Comparison of ENCODE assay signal across 18 cellular contexts in the genomic region with DNA sequence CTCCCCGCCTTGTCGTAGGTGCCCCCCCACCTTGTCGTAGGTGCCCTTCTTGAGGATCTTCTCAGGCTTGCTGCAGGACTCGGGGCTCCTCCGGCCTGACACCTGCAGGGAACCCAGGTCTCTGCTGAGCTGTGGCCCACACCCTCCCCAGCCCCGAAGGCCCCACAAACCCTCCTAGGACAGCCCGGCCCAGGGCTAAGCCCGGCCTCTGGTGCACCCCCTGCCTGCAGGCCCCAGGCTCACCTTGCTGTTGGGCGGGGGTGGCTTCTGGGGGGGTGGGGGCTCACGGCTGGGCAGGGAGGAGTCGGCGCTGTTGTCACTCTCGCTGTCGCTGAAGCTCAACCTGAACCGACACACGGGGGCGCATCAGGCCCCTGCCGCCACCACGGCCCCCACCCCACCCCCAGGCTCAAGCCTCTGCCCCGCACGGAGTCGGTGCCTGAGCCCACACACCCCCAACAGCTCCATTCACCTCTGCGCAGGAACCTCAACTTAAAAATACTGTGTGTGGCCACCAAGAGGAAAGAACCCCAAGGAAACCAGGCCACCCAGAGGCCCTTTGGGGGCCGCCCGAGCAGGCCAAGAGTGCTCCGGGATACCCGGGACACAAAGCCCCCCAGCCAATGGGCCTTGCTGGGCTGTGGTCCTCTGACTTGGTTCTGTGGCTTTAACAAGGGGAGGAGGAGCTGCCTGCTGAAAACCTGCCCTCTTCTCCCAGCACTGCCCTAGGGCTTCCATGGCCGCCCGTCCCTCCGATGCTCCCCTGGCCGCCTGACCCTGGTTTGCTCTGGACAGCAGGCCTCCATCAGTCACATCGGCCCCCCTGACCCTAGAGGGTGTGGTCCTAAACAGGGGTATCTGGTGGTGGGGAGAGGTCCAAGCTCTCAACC.
DNase-seq lines count a peak whose midpoint lies in the region; ATAC-seq and TF ChIP-seq lines count a peak whose summit lies in the region.
"Had no signal": no experiment of that assay in that cellular context is flagged by ENCODE, and none has a peak within 500 bp of the region (broad histone marks: within the 10 kb centered on the region; RNA-seq: fewer than 3 reads in every experiment).

No MANE protein-coding gene starts in this region.

- H3K9me3 Mint-ChIP-seq in activated CD4-positive, alpha-beta T cell treated with anti-CD3 and anti-CD28 coated beads for 36 hours (ENCODE audit: low read depth) = no peaks in the 10 kb centered on the region
- no peaks in the 10 kb centered on the region for H3K9me3 Mint-ChIP-seq in HFFc6
- H3K9me3 Mint-ChIP-seq in stimulated activated effector memory CD8-positive, alpha-beta T cell treated with anti-CD3 and anti-CD28 coated beads, Interleukin-12 subunit alpha, Interleukin-12 subunit beta, amount 100 ng/mL, for 72 hours = no peaks in the 10 kb centered on the region
- H3K9me3 Mint-ChIP-seq: CD14-positive monocyte had no signal

- POLR2A ChIA-PET in activated CD4-positive, alpha-beta T cell treated with anti-CD3 and anti-CD28 coated beads for 36 hours (lab: Charles Lee) = no interaction called here

- H3K4me3 Mint-ChIP-seq in activated CD4-positive, alpha-beta T cell treated with anti-CD3 and anti-CD28 coated beads for 36 hours = no peak overlapping the region
- H3K4me3 Mint-ChIP-seq in HFFc6 = no peak overlapping the region
- H3K4me3 Mint-ChIP-seq in stimulated activated effector memory CD8-positive, alpha-beta T cell treated with anti-CD3 and anti-CD28 coated beads, Interleukin-12 subunit alpha, Interleukin-12 subunit beta, amount 100 ng/mL, for 72 hours = no peak overlapping the region
- H3K4me3 Mint-ChIP-seq: CD14-positive monocyte had no signal

- H2AFZ ChIP-seq in MM.1S (ENCODE audit: low read length) = no peak overlapping the region
- H2AFZ ChIP-seq: PC-9 had no signal

- no peaks in the 10 kb centered on the region for H3K27me3 ChIP-seq in MM.1S (replicated peaks; ENCODE audit: insufficient read depth, low read length)

- H3K27me3 Mint-ChIP-seq in activated CD4-positive, alpha-beta T cell treated with anti-CD3 and anti-CD28 coated beads for 36 hours = no peaks in the 10 kb centered on the region
- H3K27me3 Mint-ChIP-seq in HFFc6 (ENCODE audit: insufficient read depth) = peaks cover 3% of the 10 kb centered on the region

- H3K4me1 ChIP-seq in MM.1S (ENCODE audit: low read length) = no peaks in the 10 kb centered on the region
- H3K4me1 ChIP-seq: Caco-2 had no signal

- no peaks in the 10 kb centered on the region for H3K36me3 ChIP-seq in MM.1S (replicated peaks; ENCODE audit: insufficient read depth, low read length)

- H3K36me3 Mint-ChIP-seq in activated CD4-positive, alpha-beta T cell treated with anti-CD3 and anti-CD28 coated beads for 36 hours (ENCODE audit: low read depth) = peaks cover 7% of the 10 kb centered on the region
- no peaks in the 10 kb centered on the region for H3K36me3 Mint-ChIP-seq in HFFc6 (ENCODE audit: low read depth)
- peaks cover 16% of the 10 kb centered on the region for H3K36me3 Mint-ChIP-seq in stimulated activated effector memory CD8-positive, alpha-beta T cell treated with anti-CD3 and anti-CD28 coated beads, Interleukin-12 subunit alpha, Interleukin-12 subunit beta, amount 100 ng/mL, for 72 hours

- CTCF ChIA-PET in activated CD4-positive, alpha-beta T cell treated with anti-CD3 and anti-CD28 coated beads for 36 hours (lab: Charles Lee) = interaction anchor here (0.6 to 0.9 kb wide), 2 partner anchors 135 to 207 kb away, joined by 3 to 4 read pairs; no protein-coding TSS in a partner anchor

- no peak overlapping the region for H3K9ac ChIP-seq in MM.1S (ENCODE audit: low read length)

- no peaks in the 10 kb centered on the region; the same call in 1 of the 2 replicates for H3K79me2 ChIP-seq in MM.1S (ENCODE audit: low read length)

- no peak overlapping the region for H3K4me2 ChIP-seq in MM.1S (ENCODE audit: low read depth, low read length)
- H3K4me2 ChIP-seq: PC-9 had no signal

- no peaks in the 10 kb centered on the region for H4K20me1 ChIP-seq in MM.1S (ENCODE audit: insufficient read depth, low read length)

- H3K4me3 ChIP-seq in MM.1S (ENCODE audit: low read length) = no peak overlapping the region
- H3K4me3 ChIP-seq: PC-9 had no signal

- no peak for ATAC-seq in activated CD4-positive, alpha-beta T cell treated with anti-CD3 and anti-CD28 coated beads for 36 hours
- no peak for ATAC-seq in stimulated activated effector memory CD8-positive, alpha-beta T cell treated with anti-CD3 and anti-CD28 coated beads, Interleukin-12 subunit alpha, Interleukin-12 subunit beta, amount 100 ng/mL, for 72 hours

- no peak overlapping the region for H3K27ac Mint-ChIP-seq in activated CD4-positive, alpha-beta T cell treated with anti-CD3 and anti-CD28 coated beads for 36 hours
- H3K27ac Mint-ChIP-seq in HFFc6 = no peak overlapping the region
- H3K27ac Mint-ChIP-seq in stimulated activated effector memory CD8-positive, alpha-beta T cell treated with anti-CD3 and anti-CD28 coated beads, Interleukin-12 subunit alpha, Interleukin-12 subunit beta, amount 100 ng/mL, for 72 hours = peak overlapping the region; percentile 76

- no peaks in the 10 kb centered on the region for H3K9me3 ChIP-seq in MM.1S (replicated peaks; ENCODE audit: insufficient read depth, low read length)
- H3K9me3 ChIP-seq: Caco-2 had no signal

- H3K27ac ChIP-seq in MM.1S (ENCODE audit: low read length) = no peak overlapping the region
- H3K27ac ChIP-seq: PC-9 had no signal

- H3K9me2 ChIP-seq in MM.1S (replicated peaks; ENCODE audit: insufficient read depth, low read length) = no peaks in the 10 kb centered on the region

- H3F3A ChIP-seq in MM.1S (ENCODE audit: insufficient read depth, low read length) = no peaks in the 10 kb centered on the region

- intact Hi-C loops in activated CD4-positive, alpha-beta T cell treated with anti-CD3 and anti-CD28 coated beads for 36 hours (cut with DNase I, micrococcal nuclease) = no loop called here

- H3K4me1 Mint-ChIP-seq in activated CD4-positive, alpha-beta T cell treated with anti-CD3 and anti-CD28 coated beads for 36 hours = no peaks in the 10 kb centered on the region
- no peaks in the 10 kb centered on the region for H3K4me1 Mint-ChIP-seq in HFFc6 (ENCODE audit: low read depth)
- H3K4me1 Mint-ChIP-seq in stimulated activated effector memory CD8-positive, alpha-beta T cell treated with anti-CD3 and anti-CD28 coated beads, Interleukin-12 subunit alpha, Interleukin-12 subunit beta, amount 100 ng/mL, for 72 hours = peaks cover 6% of the 10 kb centered on the region

- TF ChIP-seq CTCF in HFFc6 (IDR thresholded peaks at IDR 0.05) (0 out of 2 replicates have a peak, but pooled peaks have one; percentile 16), MM.1S (IDR thresholded peaks at IDR 0.05; ENCODE audit: low read length) (no peak)

- peak; percentile 3 for DNase-seq in activated CD4-positive, alpha-beta T cell treated with anti-CD3 and anti-CD28 coated beads for 36 hours
- DNase-seq in activated CD4-positive, alpha-beta T cell treated with anti-CD3 and anti-CD28 coated beads for 1 hour = no peak
- DNase-seq in HFFc6 (no peak), islet precursor cell (peak; percentile 47), hypothalamus (lab: John Stamatoyannopoulos, UW) (no peak), A172 (ENCODE audit: low spot score) (no peak), MM.1S (no peak)
- no peak for DNase-seq in stimulated activated effector memory CD8-positive, alpha-beta T cell treated with anti-CD3 and anti-CD28 coated beads, Interleukin-12 subunit alpha, Interleukin-12 subunit beta, amount 100 ng/mL, for 72 hours (ENCODE audit: low spot score in 2 of 2)
- DNase-seq: Caco-2, DMS79 treated with DMSO at 0.1 percent for 48 hours, GOT3, KG1, NCI-H1092, NCI-H345, NCI-H526 treated with DMSO at 0.1 percent for 48 hours, PC-9, SHP77 had no signal

Comparison
In these comparisons a context has a peak if more than half of its experiments do, and no peak if none do; other contexts are left out.
1. DNase-seq: peak in activated CD4-positive, alpha-beta T cell treated with anti-CD3 and anti-CD28 coated beads for 36 hours (single experiment) and islet precursor cell (single experiment); none in activated CD4-positive, alpha-beta T cell treated with anti-CD3 and anti-CD28 coated beads for 1 hour (single experiment), HFFc6 (single experiment), stimulated activated effector memory CD8-positive, alpha-beta T cell treated with anti-CD3 and anti-CD28 coated beads, Interleukin-12 subunit alpha, Interleukin-12 subunit beta, amount 100 ng/mL, for 72 hours (0 of 2), hypothalamus (0 of 51), A172 (single experiment) and MM.1S (single experiment).